In the genomic region with DNA sequence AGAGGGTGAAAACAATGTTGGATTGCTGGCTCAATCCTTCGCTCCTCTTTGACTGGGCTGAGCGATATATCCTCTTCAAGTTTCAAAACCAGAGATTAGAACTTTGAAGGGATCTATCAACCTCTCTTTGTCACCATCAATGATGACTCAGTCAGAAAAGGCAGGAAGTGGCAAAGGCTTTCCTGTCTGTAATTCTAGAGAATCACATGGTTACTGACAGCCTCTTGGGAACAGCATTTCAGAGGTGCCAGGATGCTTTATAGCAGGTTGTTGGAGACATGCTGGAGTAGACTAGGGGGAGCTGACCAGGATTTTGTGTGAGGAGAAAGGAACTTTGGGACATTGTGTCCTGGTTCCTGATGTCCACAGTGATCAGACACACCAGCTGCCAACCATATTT, we compare ENCODE assay signal across 13 cellular contexts.
DNase-seq lines count a peak whose midpoint lies in the region; ATAC-seq and TF ChIP-seq lines count a peak whose summit lies in the region.
"Had no signal": no experiment of that assay in that cellular context is flagged by ENCODE, and none has a peak within 500 bp of the region (broad histone marks: within the 10 kb centered on the region; RNA-seq: fewer than 3 reads in every experiment).

No MANE protein-coding gene starts in this region.

- H3K27ac Mint-ChIP-seq in activated T-cell treated with anti-CD3 and anti-CD28 coated beads, Interleukin-2, amount 50 U/mL, for 24 hours: peak overlapping the region; percentile 93
- peak overlapping the region in 9 of 10 donors; percentile 84 to 96 (median 93) for H3K27ac Mint-ChIP-seq in naive thymus-derived CD8-positive, alpha-beta T cell

- no peak for TF ChIP-seq POLR2A in NB4 (IDR thresholded peaks at IDR 0.05; ENCODE audit: extremely low read depth, insufficient read length)

- DNase-seq in DMS53 (lab: John Stamatoyannopoulos, UW): peak; percentile 20
- DNase-seq in NB4 (ENCODE audit: low read depth): peak; percentile 53
- DNase-seq in activated T-cell treated with anti-CD3 and anti-CD28 coated beads, Interleukin-2, amount 50 U/mL, for 24 hours: no peak
- peak in 6 of 10 donors; percentile 26 to 65 (median 48) for DNase-seq in naive thymus-derived CD8-positive, alpha-beta T cell
- no peak for DNase-seq in GM19240 (ENCODE audit: insufficient read length, low spot score)
- DNase-seq in DMS79 treated with DMSO at 0.1 percent for 48 hours (lab: John Stamatoyannopoulos, UW): no peak
- no peak for DNase-seq in NCI-H526 (lab: John Stamatoyannopoulos, UW)
- DNase-seq: dermis blood vessel endothelial cell, DMS 273 treated with DMSO at 0.1 percent for 48 hours, head of caudate nucleus, midbrain, NCI-H2029 treated with DMSO at 0.1 percent for 48 hours had no signal

- H3K36me3 Mint-ChIP-seq in activated T-cell treated with anti-CD3 and anti-CD28 coated beads, Interleukin-2, amount 50 U/mL, for 24 hours (ENCODE audit: low read depth): peaks cover 32% of the 10 kb centered on the region
- H3K36me3 Mint-ChIP-seq in naive thymus-derived CD8-positive, alpha-beta T cell: peaks cover 20 to 46% (median 32%) of the 10 kb centered on the region in 3 donors

- H3K27me3 Mint-ChIP-seq in activated T-cell treated with anti-CD3 and anti-CD28 coated beads, Interleukin-2, amount 50 U/mL, for 24 hours: no peaks in the 10 kb centered on the region
- H3K27me3 Mint-ChIP-seq in naive thymus-derived CD8-positive, alpha-beta T cell: no peaks in the 10 kb centered on the region

- peak; percentile 77 for ATAC-seq in naive thymus-derived CD8-positive, alpha-beta T cell
- ATAC-seq in GM18909 (IDR thresholded peaks at IDR 0.05; ENCODE audit: poor library complexity, unreplicated experiment): no peak

- peaks cover 34% of the 10 kb centered on the region for H3K4me1 Mint-ChIP-seq in activated T-cell treated with anti-CD3 and anti-CD28 coated beads, Interleukin-2, amount 50 U/mL, for 24 hours (ENCODE audit: low read depth)
- peaks cover 23 to 42% (median 39%) of the 10 kb centered on the region in 4 donors for H3K4me1 Mint-ChIP-seq in naive thymus-derived CD8-positive, alpha-beta T cell

- peak overlapping the region; percentile 54 for H3K4me3 Mint-ChIP-seq in activated T-cell treated with anti-CD3 and anti-CD28 coated beads, Interleukin-2, amount 50 U/mL, for 24 hours
- H3K4me3 Mint-ChIP-seq in naive thymus-derived CD8-positive, alpha-beta T cell: peak overlapping the region; percentile 16 to 77 (median 63)

- POLR2A ChIA-PET in naive thymus-derived CD8-positive, alpha-beta T cell (lab: Charles Lee): interaction anchor here (0.7 to 1.7 kb wide), 4 partner anchors 17 to 79 kb away, joined by 3 to 6 read pairs (median 4); no protein-coding TSS in a partner anchor

- H3K9me3 Mint-ChIP-seq in activated T-cell treated with anti-CD3 and anti-CD28 coated beads, Interleukin-2, amount 50 U/mL, for 24 hours: peaks cover 4% of the 10 kb centered on the region
- H3K9me3 Mint-ChIP-seq in naive thymus-derived CD8-positive, alpha-beta T cell: peaks cover 0 to 8% (median 0%) of the 10 kb centered on the region in 9 donors

- TF ChIP-seq CTCF in NB4 (IDR thresholded peaks at IDR 0.05; ENCODE audit: low read depth, low read length): no peak

- no peak overlapping the region for H3K4me3 ChIP-seq in NB4 (ENCODE audit: low read depth, low read length)

Comparison
In these comparisons a context has a peak if more than half of its experiments do, and no peak if none do; other contexts are left out.
1. DNase-seq: peak in DMS53 (single experiment), NB4 (single experiment) and naive thymus-derived CD8-positive, alpha-beta T cell (6 of 10); none in activated T-cell treated with anti-CD3 and anti-CD28 coated beads, Interleukin-2, amount 50 U/mL, for 24 hours (single experiment), GM19240 (single experiment), DMS79 treated with DMSO at 0.1 percent for 48 hours (single experiment) and NCI-H526 (0 of 2).